In genomic region chr17:4881761-4882555, GRCh38 we compare ENCODE assay signal across 9 cellular contexts. TPM values are rescaled to one million over a fixed set of nuclear protein-coding genes. Genes with fewer than 3 reads are reported as not detected.
DNase-seq lines count a peak whose midpoint lies in the region; ATAC-seq and TF ChIP-seq lines count a peak whose summit lies in the region.
"Had no signal": no experiment of that assay in that cellular context is flagged by ENCODE, and none has a peak within 500 bp of the region (broad histone marks: within the 10 kb centered on the region; RNA-seq: fewer than 3 reads in every experiment).

No MANE protein-coding gene starts in this region.

- ATAC-seq in HG03159 (IDR thresholded peaks at IDR 0.05; ENCODE audit: unreplicated experiment) (no peak), HG03571 (IDR thresholded peaks at IDR 0.05; ENCODE audit: unreplicated experiment) (no peak)

- H3K4me3 ChIP-seq in CD8-positive, alpha-beta memory T cell (ENCODE audit: low read length), result no peak overlapping the region
- no peak overlapping the region for H3K4me3 ChIP-seq in ascending aorta

- H3K36me3 ChIP-seq in CD8-positive, alpha-beta memory T cell (ENCODE audit: insufficient read depth, low read length), result peaks cover 34% of the 10 kb centered on the region
- H3K36me3 ChIP-seq in ascending aorta, result peaks cover 40 to 48% of the 10 kb centered on the region in 2 donors

- H3K9me3 ChIP-seq in CD8-positive, alpha-beta memory T cell (ENCODE audit: low read length), result no peaks in the 10 kb centered on the region
- no peaks in the 10 kb centered on the region for H3K9me3 ChIP-seq in ascending aorta

- no peak overlapping the region for H3K4me3 Mint-ChIP-seq in CD8-positive, alpha-beta memory T cell

- H3K27me3 ChIP-seq in CD8-positive, alpha-beta memory T cell (ENCODE audit: insufficient read depth, low read length, poor library complexity, severe bottlenecking), result no peaks in the 10 kb centered on the region
- no peaks in the 10 kb centered on the region for H3K27me3 ChIP-seq in ascending aorta

- no peak overlapping the region for H3K27ac ChIP-seq in CD8-positive, alpha-beta memory T cell (ENCODE audit: low read depth, low read length)
- H3K27ac ChIP-seq in ascending aorta, result no peak overlapping the region

- H3K27ac Mint-ChIP-seq in CD8-positive, alpha-beta memory T cell, result peak overlapping the region in 4 of 8 donors; percentile 12 to 75 (median 64)

- peak; percentile 48 to 71 (median 54) for TF ChIP-seq CTCF in ascending aorta (IDR thresholded peaks at IDR 0.05)

- H3K9me3 Mint-ChIP-seq in CD8-positive, alpha-beta memory T cell, result no peaks in the 10 kb centered on the region

- H3K27me3 Mint-ChIP-seq in CD8-positive, alpha-beta memory T cell, result no peaks in the 10 kb centered on the region

- H3K4me1 Mint-ChIP-seq in CD8-positive, alpha-beta memory T cell, result peaks cover 0 to 2% (median 0%) of the 10 kb centered on the region in 3 donors

- POLR2A ChIA-PET in CD8-positive, alpha-beta memory T cell (lab: Charles Lee), result no interaction called here

- DNase-seq in CD8-positive, alpha-beta memory T cell, result peak; percentile 42 to 78 (median 45)
- DNase-seq in HT1080 (ENCODE audit: low read depth), result peak; percentile 37
- DNase-seq in T follicular helper cell (ENCODE audit: low read depth), result peak; percentile 54
- DNase-seq in ascending aorta (ENCODE audit: low spot score in 2 of 2), result no peak
- peak; percentile 54 to 61 for DNase-seq in hippocampal formation (lab: John Stamatoyannopoulos, UW)
- DNase-seq in stimulated activated CD4-positive, alpha-beta T cell treated with anti-CD3 and anti-CD28 coated beads, Interleukin-12 subunit alpha, Interleukin-12 subunit beta, amount 100 ng/mL, for 48 hours (ENCODE audit: low read depth in 2 of 3, low spot score in 1 of 3), result peak in 2 of 3 donors; percentile 54 to 58

- intact Hi-C loops in ascending aorta (cut with DNase I), result loop anchor here (5.0 kb wide), 1 partner anchor 45 kb away; no protein-coding TSS in a partner anchor

- CTCF ChIA-PET in CD8-positive, alpha-beta memory T cell (lab: Charles Lee), result interaction anchor here (0.9 to 2.6 kb wide), 9 partner anchors 14 to 314 kb away, joined by 3 to 17 read pairs (median 3); partner anchors contain the start of genes ARRB2, CHRNE, MED11 and PSMB6

- H3K36me3 Mint-ChIP-seq in CD8-positive, alpha-beta memory T cell, result peaks cover 0 to 79% (median 8%) of the 10 kb centered on the region in 3 donors

- H3K4me1 ChIP-seq in CD8-positive, alpha-beta memory T cell (ENCODE audit: insufficient read depth, low read length), result no peaks in the 10 kb centered on the region
- H3K4me1 ChIP-seq in ascending aorta, result no peaks in the 10 kb centered on the region

RNA-seq across cellular contexts. Expression of gene C17orf107, which starts 17.4 kb away (rescaled TPM):
- total RNA-seq in CD8-positive, alpha-beta memory T cell, result 1 to 10 TPM; 2.2 to 2.3 TPM
- 2.0 TPM for polyA plus RNA-seq in CD8-positive, alpha-beta memory T cell
- 0.07 and 0.48 TPM in 2 replicates for total RNA-seq in HT1080 (2014; rRNA removed; shearing (Covaris generic))
- 0.03 TPM in 2 replicates for polyA plus RNA-seq in HT1080 (2015; cell fraction: cytosol; rRNA removed)
- 0.54 and 0.85 TPM in 2 replicates for polyA plus RNA-seq in HT1080 (2015; cell fraction: nucleus; rRNA removed)
- not detected for total RNA-seq in ascending aorta

RNA-seq across cellular contexts. Expression of gene CHRNE, which starts 20.9 kb away (rescaled TPM):
- total RNA-seq in CD8-positive, alpha-beta memory T cell, result under 1 TPM; 0.37 to 0.38 TPM
- polyA plus RNA-seq in CD8-positive, alpha-beta memory T cell, result 0.23 TPM
- total RNA-seq in HT1080 (2014; rRNA removed; shearing (Covaris generic)), result not detected in 2 replicates
- 0.06 TPM in 1 of 2 replicates, not detected in the other for polyA plus RNA-seq in HT1080 (2015; cell fraction: cytosol; rRNA removed)
- 0.61 and 0.85 TPM in 2 replicates for polyA plus RNA-seq in HT1080 (2015; cell fraction: nucleus; rRNA removed)
- not detected for total RNA-seq in ascending aorta
- total RNA-seq: LHCN-M2 had no signal

RNA-seq across cellular contexts. Expression of gene MINK1, which starts 48.8 kb away (rescaled TPM):
- 10 to 100 TPM; 58.6 TPM for total RNA-seq in CD8-positive, alpha-beta memory T cell
- polyA plus RNA-seq in CD8-positive, alpha-beta memory T cell, result 30.5 TPM
- 27.1 and 28.7 TPM in 2 replicates for total RNA-seq in HT1080 (2014; rRNA removed; shearing (Covaris generic))
- 27.5 and 29.2 TPM in 2 replicates for polyA plus RNA-seq in HT1080 (2015; cell fraction: cytosol; rRNA removed)
- polyA plus RNA-seq in HT1080 (2015; cell fraction: nucleus; rRNA removed), result 144 and 146 TPM in 2 replicates
- total RNA-seq in ascending aorta, result 45.6 TPM

RNA-seq across cellular contexts. Expression of gene GP1BA, which starts 50.1 kb away (rescaled TPM):
- not detected for total RNA-seq in CD8-positive, alpha-beta memory T cell
- not detected for polyA plus RNA-seq in CD8-positive, alpha-beta memory T cell
- total RNA-seq in HT1080 (2014; rRNA removed; shearing (Covaris generic)), result not detected in 2 replicates
- not detected in 2 replicates for polyA plus RNA-seq in HT1080 (2015; cell fraction: cytosol; rRNA removed)
- polyA plus RNA-seq in HT1080 (2015; cell fraction: nucleus; rRNA removed), result not detected in 2 replicates
- not detected for total RNA-seq in ascending aorta
- total RNA-seq: LHCN-M2 had no signal

RNA-seq across cellular contexts. Expression of gene SLC25A11, which starts 57.9 kb away (rescaled TPM):
- 100 to 1,000 TPM in 1 of 2 experiments, 10 to 100 TPM in 1; 90.0 to 101 TPM for total RNA-seq in CD8-positive, alpha-beta memory T cell
- 85.1 TPM for polyA plus RNA-seq in CD8-positive, alpha-beta memory T cell
- total RNA-seq in HT1080 (2014; rRNA removed; shearing (Covaris generic)), result 103 and 112 TPM in 2 replicates
- polyA plus RNA-seq in HT1080 (2015; cell fraction: cytosol; rRNA removed), result 57.2 and 69.9 TPM in 2 replicates
- polyA plus RNA-seq in HT1080 (2015; cell fraction: nucleus; rRNA removed), result 36.1 and 44.7 TPM in 2 replicates
- total RNA-seq in ascending aorta, result 56.2 TPM

Comparison
In these comparisons a context has a peak if more than half of its experiments do, and no peak if none do; other contexts are left out.
1. DNase-seq: peak in CD8-positive, alpha-beta memory T cell (5 of 5), HT1080 (single experiment), T follicular helper cell (single experiment), hippocampal formation (2 of 2) and stimulated activated CD4-positive, alpha-beta T cell treated with anti-CD3 and anti-CD28 coated beads, Interleukin-12 subunit alpha, Interleukin-12 subunit beta, amount 100 ng/mL, for 48 hours (2 of 3); none in ascending aorta (0 of 2).